10 cellular contexts compared by ENCODE assay signal in genomic region chr10:26466531-26466930, GRCh38. TPM values are rescaled to one million over a fixed set of nuclear protein-coding genes. Genes with fewer than 3 reads are reported as not detected.
A peak's percentile ranks its signal among the peaks of the same experiment; 100 is the strongest.
DNase-seq lines count a peak whose midpoint lies in the region; ATAC-seq, FAIRE-seq and TF ChIP-seq lines count a peak whose summit lies in the region.
"Not testable (repeated sequence)": the region's sequence is repeated elsewhere in the genome, so short reads cannot be mapped to it uniquely, and the experiment has no call there.
"Had no signal": no experiment of that assay in that cellular context is flagged by ENCODE, and none has a peak within 500 bp of the region (broad histone marks: within the 10 kb centered on the region; RNA-seq: fewer than 3 reads in every experiment).

No MANE protein-coding gene starts in this region.

- not testable (repeated sequence) for FAIRE-seq in GM12878 (lab: Jason Lieb, UNC)

- 96% methylated on average over 6 of the region's 6 CpGs for WGBS in GM12878 (ENCODE audit: insufficient coverage, insufficient replicate concordance, low lambda C conversion rate, missing lambda C conversion rate)
- WGBS in trophoblast cell (ENCODE audit: extremely low coverage, insufficient coverage, insufficient read length): no CpG with 5 or more reads among the region's 6 CpGs

- not testable (repeated sequence) for H4K12ac ChIP-seq in trophoblast cell (ENCODE audit: low read depth, low read length)

- H3K23ac ChIP-seq in trophoblast cell (ENCODE audit: low read length): not testable (repeated sequence)

- not testable (repeated sequence) for H2AK5ac ChIP-seq in trophoblast cell (ENCODE audit: low read length)

- H3K36me3 Mint-ChIP-seq in CD4-positive, alpha-beta T cell (ENCODE audit: low read depth): peaks cover 67% of the 10 kb centered on the region
- H3K36me3 Mint-ChIP-seq in IgD-negative memory B cell; T-helper 17 cell (ENCODE audit: low read depth); naive B cell: not testable (repeated sequence)
- peaks cover 8 to 25% of the 10 kb centered on the region in 2 donors for H3K36me3 Mint-ChIP-seq in activated T-cell treated with anti-CD3 and anti-CD28 coated beads, Interleukin-2, amount 50 U/mL, for 72 hours (ENCODE audit: insufficient read depth in 2 of 2)

- not testable (repeated sequence) for TF ChIP-seq CTCF in CD4-positive, alpha-beta T cell (IDR thresholded peaks at IDR 0.05); GM12878 (IDR thresholded peaks at IDR 0.05 in 2 of 3, conservative IDR thresholded peaks at IDR 0.05 in 1 of 3; ENCODE audit: control insufficient read depth in 2 of 3, extremely low read depth in 1 of 3, insufficient read depth in 1 of 3, low read depth in 3 of 3, low read length in 3 of 3)

- not testable (repeated sequence) for H2BK5ac ChIP-seq in trophoblast cell (ENCODE audit: low read depth, low read length, poor library complexity)

- H2AFZ ChIP-seq in GM12878 (ENCODE audit: control insufficient read depth, low read depth, low read length); trophoblast cell (ENCODE audit: insufficient read depth, low read length, poor library complexity): not testable (repeated sequence)

- peaks cover 84% of the 10 kb centered on the region for H3K79me2 ChIP-seq in GM12878 (ENCODE audit: control insufficient read depth, insufficient read depth, low read length)
- not testable (repeated sequence) for H3K79me2 ChIP-seq in trophoblast cell (ENCODE audit: control insufficient read depth, insufficient read depth, low read length, poor library complexity)

- in situ Hi-C loops in GM12878 (cut with MboI): not testable (repeated sequence)

- H3K14ac ChIP-seq in trophoblast cell (ENCODE audit: low read length): not testable (repeated sequence)

- peak overlapping the region; percentile 28 for H2BK120ac ChIP-seq in trophoblast cell (ENCODE audit: insufficient read depth, low read length, poor library complexity)

- intact Hi-C loops in CD4-positive, alpha-beta T cell (cut with DNase I, micrococcal nuclease): loop anchor here in 1 of 2 experiments (2.0 kb wide), 1 partner anchor 14 kb away; no protein-coding TSS in a partner anchor
- intact Hi-C loops in GM12878 (cut with micrococcal nuclease; ENCODE audit: unreplicated experiment): not testable (repeated sequence)

- CTCF ChIA-PET in CD4-positive, alpha-beta T cell (lab: Charles Lee): interaction anchor here (2.7 to 2.8 kb wide), 2 partner anchors 14 to 18 kb away, joined by 10 to 20 read pairs; no protein-coding TSS in a partner anchor
- CTCF ChIA-PET in GM12878 (lab: Yijun Ruan, JAX): interaction anchor here (1.0 kb wide), 1 partner anchor 37 kb away, joined by 4 read pairs; no protein-coding TSS in a partner anchor

- not testable (repeated sequence) for H3K79me1 ChIP-seq in trophoblast cell (ENCODE audit: low read length)

- not testable (repeated sequence) for H3K4me3 ChIP-seq in GM12878; trophoblast cell (ENCODE audit: low read depth, low read length)

- H3K27me3 ChIP-seq in CD4-positive, alpha-beta T cell (ENCODE audit: control insufficient read depth, insufficient read depth, low read length); GM12878 (replicated peaks in 1 of 2; ENCODE audit: control insufficient read depth in 2 of 2, insufficient read depth in 2 of 2, low read length in 1 of 2); trophoblast cell (ENCODE audit: insufficient read depth, low read length): not testable (repeated sequence)

- POLR2A ChIA-PET in CD4-positive, alpha-beta T cell (lab: Charles Lee): interaction anchor here (0.6 to 2.7 kb wide), 4 partner anchors 13 to 85 kb away, joined by 3 to 13 read pairs (median 9); no protein-coding TSS in a partner anchor
- POLR2A ChIA-PET in GM12878 (lab: Charles Lee): interaction anchor here (0.8 to 3.9 kb wide), 3 partner anchors 9 to 21 kb away, joined by 4 to 24 read pairs (median 8); no protein-coding TSS in a partner anchor

- H3K9me3 ChIP-seq in CD4-positive, alpha-beta T cell (ENCODE audit: control insufficient read depth, low read length); T-helper 17 cell (ENCODE audit: control insufficient read depth, low read length, poor library complexity, severe bottlenecking); GM12878 (replicated peaks; ENCODE audit: control insufficient read depth, insufficient read depth, low read length); trophoblast cell (ENCODE audit: insufficient read depth, low read depth, low read length): not testable (repeated sequence)

- peak overlapping the region; percentile 9 for H3K4me3 Mint-ChIP-seq in CD4-positive, alpha-beta T cell
- H3K4me3 Mint-ChIP-seq in IgD-negative memory B cell (peak overlapping the region in 1 of 4 donors; percentile 45), naive B cell (peak overlapping the region in 4 of 8 donors; percentile 6 to 57 (median 43))
- not testable (repeated sequence) for H3K4me3 Mint-ChIP-seq in T-helper 17 cell; activated T-cell treated with anti-CD3 and anti-CD28 coated beads, Interleukin-2, amount 50 U/mL, for 72 hours

- peak overlapping the region; percentile 59 for H4K91ac ChIP-seq in trophoblast cell (ENCODE audit: low read depth, low read length)

- H3K4me2 ChIP-seq in GM12878 (ENCODE audit: control insufficient read depth, insufficient read depth); trophoblast cell (ENCODE audit: low read length): not testable (repeated sequence)

- BruUV-seq in GM12878 (replicated peaks; lab: Mats Ljungman, UMichigan): not testable (repeated sequence)

- not testable (repeated sequence) for H3K9ac ChIP-seq in GM12878 (ENCODE audit: control insufficient read depth, insufficient read depth, low read length); trophoblast cell (ENCODE audit: low read length)

- H3K4me1 Mint-ChIP-seq in CD4-positive, alpha-beta T cell (ENCODE audit: low read depth): peaks cover 97% of the 10 kb centered on the region
- H3K4me1 Mint-ChIP-seq in IgD-negative memory B cell (peaks cover 53 to 71% (median 53%) of the 10 kb centered on the region in 3 donors), T-helper 17 cell (peaks cover 61% of the 10 kb centered on the region), naive B cell (peaks cover 60 to 88% (median 79%) of the 10 kb centered on the region in 3 donors)
- H3K4me1 Mint-ChIP-seq in activated T-cell treated with anti-CD3 and anti-CD28 coated beads, Interleukin-2, amount 50 U/mL, for 72 hours (ENCODE audit: low read depth): peaks cover 83% of the 10 kb centered on the region

- not testable (repeated sequence) for H3K27me3 Mint-ChIP-seq in CD4-positive, alpha-beta T cell; IgD-negative memory B cell; T-helper 17 cell; activated T-cell treated with anti-CD3 and anti-CD28 coated beads, Interleukin-2, amount 50 U/mL, for 72 hours (ENCODE audit: low read depth); naive B cell

- not testable (repeated sequence) for H4K20me1 ChIP-seq in GM12878 (ENCODE audit: control insufficient read depth, insufficient read depth)

- SMC1A ChIA-PET in GM12878 (lab: Charles Lee; ENCODE audit: uncharacterized antibody, unreplicated experiment): interaction anchor here (0.5 to 3.7 kb wide), 5 partner anchors 10 to 1549 kb away, joined by 3 to 30 read pairs (median 5); no protein-coding TSS in a partner anchor

- not testable (repeated sequence) for H3K4ac ChIP-seq in trophoblast cell (ENCODE audit: low read depth, low read length)

- H4K8ac ChIP-seq in trophoblast cell (ENCODE audit: low read depth, low read length): not testable (repeated sequence)

- H3K4me1 ChIP-seq in GM12878 (ENCODE audit: control insufficient read depth, insufficient read depth, low read length): peaks cover 64% of the 10 kb centered on the region
- not testable (repeated sequence) for H3K4me1 ChIP-seq in trophoblast cell (ENCODE audit: control insufficient read depth in 1 of 2, insufficient read depth in 2 of 2, low read length in 2 of 2)

- peak overlapping the region; percentile 13 for H3K27ac ChIP-seq in CD4-positive, alpha-beta T cell (ENCODE audit: low read depth, low read length)
- H3K27ac ChIP-seq in GM12878 (ENCODE audit: control insufficient read depth, insufficient read depth): 0 out of 2 replicates have a peak overlapping the region, but pooled peaks have one; percentile 34
- H3K27ac ChIP-seq in trophoblast cell (ENCODE audit: low read depth, low read length): not testable (repeated sequence)

- not testable (repeated sequence) for H3K9me3 Mint-ChIP-seq in CD4-positive, alpha-beta T cell; IgD-negative memory B cell; activated T-cell treated with anti-CD3 and anti-CD28 coated beads, Interleukin-2, amount 50 U/mL, for 72 hours; naive B cell

- not testable (repeated sequence) for TF ChIP-seq RAD21 in GM12878 (IDR thresholded peaks at IDR 0.05; ENCODE audit: insufficient read depth, low read depth, low read length)

- ATAC-seq in CD4-positive, alpha-beta T cell (ENCODE audit: poor library complexity); T-helper 17 cell; activated T-cell treated with anti-CD3 and anti-CD28 coated beads, Interleukin-2, amount 50 U/mL, for 72 hours (replicated peaks in 1 of 2); GM12878; naive B cell (ENCODE audit: low read depth in 2 of 2): not testable (repeated sequence)

- RAD21 ChIA-PET in GM12878 (lab: Charles Lee; ENCODE audit: unreplicated experiment): interaction anchor here (1.8 to 3.8 kb wide), 2 partner anchors 12 to 24 kb away, joined by 5 to 18 read pairs; no protein-coding TSS in a partner anchor

- TF ChIP-seq EP300 in GM12878 (IDR thresholded peaks at IDR 0.05; ENCODE audit: borderline replicate concordance in 1 of 2, control insufficient read depth in 1 of 2, low read depth in 2 of 2, low read length in 2 of 2): not testable (repeated sequence)

- H2BK12ac ChIP-seq in trophoblast cell (ENCODE audit: low read length): peak overlapping the region; percentile 44

- H3K36me3 ChIP-seq in GM12878 (ENCODE audit: control insufficient read depth in 2 of 2, insufficient read depth in 2 of 2, low read length in 1 of 2): peaks cover 4 to 26% of the 10 kb centered on the region in 2 experiments; a peak in 3 of 4 replicates
- not testable (repeated sequence) for H3K36me3 ChIP-seq in trophoblast cell (ENCODE audit: control insufficient read depth in 1 of 2, insufficient read depth in 2 of 2, low read length in 2 of 2)

- peak overlapping the region; percentile 90 for H3K27ac Mint-ChIP-seq in CD4-positive, alpha-beta T cell
- H3K27ac Mint-ChIP-seq in IgD-negative memory B cell (peak overlapping the region in 2 of 3 donors; percentile 31 to 73), T-helper 17 cell (peak overlapping the region; percentile 86), naive B cell (peak overlapping the region in 4 of 6 donors; percentile 45 to 92 (median 63))
- H3K27ac Mint-ChIP-seq in activated T-cell treated with anti-CD3 and anti-CD28 coated beads, Interleukin-2, amount 50 U/mL, for 72 hours: peak overlapping the region; percentile 28

- TF ChIP-seq POLR2A in GM12878 (IDR thresholded peaks at IDR 0.05; ENCODE audit: low read depth, low read length): not testable (repeated sequence)

- DNase-seq in CD4-positive, alpha-beta T cell; T-helper 17 cell; activated T-cell treated with anti-CD3 and anti-CD28 coated beads, Interleukin-2, amount 50 U/mL, for 72 hours; GM12878 (ENCODE audit: low read depth, low spot score); naive B cell: not testable (repeated sequence)
- peak; percentile 87 to 93 for DNase-seq in trophoblast cell

- not testable (repeated sequence) for H3K18ac ChIP-seq in trophoblast cell (ENCODE audit: low read length)

RNA-seq across cellular contexts. Expression of gene APBB1IP, which starts 28.4 kb away (rescaled TPM):
- 10 to 100 TPM; 44.5 to 45.6 TPM for total RNA-seq in CD4-positive, alpha-beta T cell
- polyA plus RNA-seq in IgD-negative memory B cell: 66.4 TPM
- total RNA-seq in T-helper 17 cell: 10 to 100 TPM; 73.9 to 77.1 TPM
- 10 to 100 TPM; 44.1 to 49.7 TPM for total RNA-seq in activated T-cell treated with anti-CD3 and anti-CD28 coated beads, Interleukin-2, amount 50 U/mL, for 72 hours
- total RNA-seq in GM12878 (2013; cell fraction: nucleolus; rRNA removed): 95.1 and 97.5 TPM in 2 replicates
- total RNA-seq in GM12878 (2014; rRNA removed): 14.7 and 14.8 TPM in 2 replicates
- total RNA-seq in GM12878 (2014; rRNA removed; fragmentation: Illumina TruSeq; extraction: Trizol): 18.2 and 20.0 TPM in 2 replicates
- total RNA-seq in GM12878 (2021): 67.0 and 67.4 TPM in 2 replicates
- polyA plus RNA-seq in GM12878 (2011; ENCODE audit: low read depth): 26.8 TPM
- polyA plus RNA-seq in GM12878 (2011; rRNA removed): 10.6 and 12.5 TPM in 2 replicates
- 9.7 and 14.3 TPM in 2 replicates for polyA plus RNA-seq in GM12878 (2011; cell fraction: cytosol; rRNA removed)
- 20.7 and 24.7 TPM in 2 replicates for polyA plus RNA-seq in GM12878 (2011; cell fraction: nucleus; rRNA removed)
- polyA plus RNA-seq in GM12878 (2012): 62.2 and 64.8 TPM in 2 replicates
- polyA plus RNA-seq in GM12878 (2014; fragmentation: Illumina TruSeq; extraction: Trizol): 66.0 and 74.0 TPM in 2 replicates
- polyA plus RNA-seq in GM12878 (2014; fragmentation: Nextera tagmentation; extraction: Ambion mirVana): 10 to 100 TPM in 1 of 2 experiments, 1 to 10 TPM in 1; 7.3 to 11.4 TPM
- 21.5 and 28.1 TPM in 2 replicates for polyA plus RNA-seq in GM12878 (2014; rRNA removed)
- polyA plus RNA-seq in GM12878 (2016; fragmentation: Nextera tagmentation; extraction: Ambion mirVana): 10 to 100 TPM; 23.7 to 30.2 TPM
- 18.3 and 29.0 TPM in 2 replicates for polyA minus RNA-seq in GM12878 (2011; rRNA and poly(A)+ RNA removed)
- 13.4 and 15.7 TPM in 2 replicates for polyA minus RNA-seq in GM12878 (2011; cell fraction: cytosol; rRNA and poly(A)+ RNA removed)
- polyA minus RNA-seq in GM12878 (2011; cell fraction: nucleus; rRNA and poly(A)+ RNA removed): 30.6 and 41.9 TPM in 2 replicates
- polyA plus RNA-seq in naive B cell (ENCODE audit: low read depth in 6 of 6): 10 to 100 TPM; 40.1 to 76.1 (median 45.0) TPM
- polyA plus RNA-seq in trophoblast cell (2013): 6.7 and 6.8 TPM in 2 replicates
- total RNA-seq: H7, NCI-H460, SJSA1 had no signal

Comparison
In these comparisons a context has a peak if more than half of its experiments do, and no peak if none do; other contexts are left out.
1. H3K27ac Mint-ChIP-seq: peak in every context shown above with its lines; median percentile 90 in CD4-positive, alpha-beta T cell; 86 in T-helper 17 cell; 63 in naive B cell; 52 in IgD-negative memory B cell; 28 in activated T-cell treated with anti-CD3 and anti-CD28 coated beads, Interleukin-2, amount 50 U/mL, for 72 hours.